Comparison of ENCODE assay signal across 15 cellular contexts in the genomic region with DNA sequence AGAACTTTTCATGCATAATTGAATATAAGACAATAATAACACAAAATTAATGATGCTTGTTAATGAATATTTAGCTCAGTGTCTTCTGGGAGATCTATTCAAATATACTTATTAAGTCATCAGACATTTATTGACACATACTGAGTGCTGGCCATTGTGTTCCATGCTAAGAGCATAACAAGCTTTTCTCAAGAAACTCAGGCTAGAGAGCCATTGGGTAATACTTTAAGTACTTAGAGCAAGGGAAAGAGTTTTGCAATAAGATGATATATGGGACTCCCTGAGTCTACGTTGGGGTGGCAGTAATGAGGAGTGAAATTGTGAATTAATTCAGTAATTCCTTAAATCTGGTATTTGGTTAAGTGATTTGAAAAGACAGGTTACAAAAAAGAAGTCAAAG.
"Had no signal": no experiment of that assay in that cellular context is flagged by ENCODE, and none has a peak within 500 bp of the region (broad histone marks: within the 10 kb centered on the region; RNA-seq: fewer than 3 reads in every experiment).

No MANE protein-coding gene starts in this region.

- H3K27ac ChIP-seq: esophagus squamous epithelium, spleen, suprapubic skin, upper lobe of right lung had no signal

- DNase-seq: activated B cell treated with CpG ODN at 0.5 μM for 24 hours; activated CD4-positive, alpha-beta T cell treated with anti-CD3 and anti-CD28 coated beads for 48 hours; activated CD8-positive, alpha-beta T cell treated with anti-CD3 and anti-CD28 coated beads for 36 hours; activated effector memory CD4-positive, alpha-beta T cell treated with Interleukin-2 at 50 U/mL for 16 hours; activated T-cell treated with anti-CD3 and anti-CD28 coated beads, Interleukin-2, amount 50 U/mL, for 4 hours; amniotic stem cell; caudate nucleus; effector CD8-positive, alpha-beta T cell; esophagus squamous epithelium; left ventricle myocardium superior; nucleus accumbens; posterior cingulate gyrus; spleen; upper lobe of right lung had no signal

- H3K4me3 ChIP-seq: esophagus squamous epithelium, spleen, suprapubic skin, upper lobe of right lung had no signal

- H3K36me3 ChIP-seq: esophagus squamous epithelium, spleen, suprapubic skin, upper lobe of right lung had no signal

- H3K4me1 ChIP-seq: esophagus squamous epithelium, suprapubic skin, upper lobe of right lung had no signal

- H3K9me3 ChIP-seq: esophagus squamous epithelium, spleen, suprapubic skin, upper lobe of right lung had no signal

- H3K27me3 ChIP-seq: esophagus squamous epithelium, spleen, suprapubic skin, upper lobe of right lung had no signal
